ENCODE assay signal across 10 cellular contexts in the genomic region with DNA sequence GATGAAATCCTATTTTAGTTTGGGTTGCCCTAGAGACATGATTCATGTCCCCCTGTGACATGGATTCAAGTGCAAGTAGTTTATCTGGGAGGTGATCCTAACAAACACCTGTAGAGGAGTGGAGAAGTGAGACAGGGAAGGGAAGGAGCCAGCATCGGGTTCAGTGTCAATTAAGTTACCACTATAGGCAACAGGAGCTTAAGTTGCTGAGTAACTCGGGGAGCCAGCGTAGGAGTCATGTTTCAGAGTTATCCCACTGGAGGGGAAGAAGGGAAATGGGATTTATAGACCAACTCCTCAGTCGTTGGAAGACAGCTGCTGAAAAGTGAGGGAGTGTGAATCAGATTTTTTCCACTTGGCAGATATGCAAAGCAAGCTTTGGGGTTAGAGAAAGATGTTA. TPM values are rescaled to one million over a fixed set of nuclear protein-coding genes. Genes with fewer than 3 reads are reported as not detected.
DNase-seq lines count a peak whose midpoint lies in the region; ATAC-seq and TF ChIP-seq lines count a peak whose summit lies in the region.
"Had no signal": no experiment of that assay in that cellular context is flagged by ENCODE, and none has a peak within 500 bp of the region (broad histone marks: within the 10 kb centered on the region; RNA-seq: fewer than 3 reads in every experiment).

No MANE protein-coding gene starts in this region.

- H3K4me3 ChIP-seq in AG09309 (ENCODE audit: control insufficient read depth, low read depth, low read length): no peak overlapping the region

- H3K27me3 ChIP-seq in layer of hippocampus (ENCODE audit: control insufficient read depth, insufficient read depth, low read length): no peaks in the 10 kb centered on the region

- DNase-seq in AG09309 (ENCODE audit: low read depth) (peak; percentile 48), HFFc6 (peak; percentile 10), cortex of kidney (lab: John Stamatoyannopoulos, UW) (no peak), SKM-1 treated with dmso at 0.1 percent for 144 hours (lab: John Stamatoyannopoulos, UW; ENCODE audit: unreplicated experiment) (no peak)
- no peak for DNase-seq in activated naive CD8-positive, alpha-beta T cell treated with anti-CD3 and anti-CD28 coated beads, Interleukin-2, amount 50 U/mL, for 24 hours
- DNase-seq: NCI-H510A, T-helper 2 cell had no signal

- peaks cover 61% of the 10 kb centered on the region for H3K4me1 Mint-ChIP-seq in HFFc6 (ENCODE audit: low read depth)
- H3K4me1 Mint-ChIP-seq in activated naive CD8-positive, alpha-beta T cell treated with anti-CD3 and anti-CD28 coated beads, Interleukin-2, amount 50 U/mL, for 24 hours: peaks cover 74% of the 10 kb centered on the region

- H3K27ac Mint-ChIP-seq in HFFc6: peak overlapping the region; percentile 62
- peak overlapping the region; percentile 54 for H3K27ac Mint-ChIP-seq in activated naive CD8-positive, alpha-beta T cell treated with anti-CD3 and anti-CD28 coated beads, Interleukin-2, amount 50 U/mL, for 24 hours

- H3K4me3 Mint-ChIP-seq in HFFc6: no peak overlapping the region
- no peak overlapping the region for H3K4me3 Mint-ChIP-seq in activated naive CD8-positive, alpha-beta T cell treated with anti-CD3 and anti-CD28 coated beads, Interleukin-2, amount 50 U/mL, for 24 hours

- no peak for TF ChIP-seq CTCF in AG09309 (IDR thresholded peaks at IDR 0.05; ENCODE audit: control insufficient read depth, insufficient read depth, low read depth, low read length, missing control alignments)
- no peak for TF ChIP-seq CTCF in HFFc6 (IDR thresholded peaks at IDR 0.05)

- H3K27me3 Mint-ChIP-seq in HFFc6 (ENCODE audit: insufficient read depth): no peaks in the 10 kb centered on the region
- no peaks in the 10 kb centered on the region for H3K27me3 Mint-ChIP-seq in activated naive CD8-positive, alpha-beta T cell treated with anti-CD3 and anti-CD28 coated beads, Interleukin-2, amount 50 U/mL, for 24 hours

- ATAC-seq in activated naive CD8-positive, alpha-beta T cell treated with anti-CD3 and anti-CD28 coated beads, Interleukin-2, amount 50 U/mL, for 24 hours: no peak
- ATAC-seq in HG03139 (IDR thresholded peaks at IDR 0.05; ENCODE audit: unreplicated experiment) (no peak), GM18858 (IDR thresholded peaks at IDR 0.05; ENCODE audit: unreplicated experiment) (no peak)

- H3K9me3 Mint-ChIP-seq in HFFc6: no peaks in the 10 kb centered on the region; the same call in 1 of the 2 replicates
- H3K9me3 Mint-ChIP-seq in activated naive CD8-positive, alpha-beta T cell treated with anti-CD3 and anti-CD28 coated beads, Interleukin-2, amount 50 U/mL, for 24 hours: peaks cover 62% of the 10 kb centered on the region

- H3K27ac ChIP-seq in layer of hippocampus (ENCODE audit: low read depth, low read length): peak overlapping the region; percentile 10

- peaks cover 59% of the 10 kb centered on the region for H3K36me3 Mint-ChIP-seq in HFFc6 (ENCODE audit: low read depth)
- H3K36me3 Mint-ChIP-seq in activated naive CD8-positive, alpha-beta T cell treated with anti-CD3 and anti-CD28 coated beads, Interleukin-2, amount 50 U/mL, for 24 hours (ENCODE audit: low read depth): peaks cover 86% of the 10 kb centered on the region

RNA-seq across cellular contexts. Expression of a gene that starts 54.9 kb away (rescaled TPM):
- total RNA-seq in HFFc6 (2021; fragmentation: NEBNext Ultra II Directional; extraction: Animal tissue kit (Norgen Biotek cat#: 25700)): 10 to 100 TPM; 27.7 to 36.8 (median 34.8) TPM

RNA-seq across cellular contexts. Expression of a gene that starts 56.1 kb away (rescaled TPM):
- 10 to 100 TPM; 17.8 to 27.1 (median 23.3) TPM for total RNA-seq in HFFc6 (2021; fragmentation: NEBNext Ultra II Directional; extraction: Animal tissue kit (Norgen Biotek cat#: 25700))

Comparison
In these comparisons a context has a peak if more than half of its experiments do, and no peak if none do; other contexts are left out.
1. DNase-seq: peak in AG09309 (single experiment) and HFFc6 (single experiment); none in activated naive CD8-positive, alpha-beta T cell treated with anti-CD3 and anti-CD28 coated beads, Interleukin-2, amount 50 U/mL, for 24 hours (single experiment), cortex of kidney (single experiment) and SKM-1 treated with dmso at 0.1 percent for 144 hours (single experiment).